Comparison of ENCODE assay signal across 10 cellular contexts in genomic region chr3:3800685-3801509, GRCh38. TPM values are rescaled to one million over a fixed set of nuclear protein-coding genes. Genes with fewer than 3 reads are reported as not detected.
DNase-seq lines count a peak whose midpoint lies in the region; ATAC-seq, FAIRE-seq and TF ChIP-seq lines count a peak whose summit lies in the region.
"Had no signal": no experiment of that assay in that cellular context is flagged by ENCODE, and none has a peak within 500 bp of the region (broad histone marks: within the 10 kb centered on the region; RNA-seq: fewer than 3 reads in every experiment).

No MANE protein-coding gene starts in this region.

- no peak for TF ChIP-seq CTCF in CD8-positive, alpha-beta T cell (IDR thresholded peaks at IDR 0.05)
- no peak for TF ChIP-seq CTCF in WTC11 (IDR thresholded peaks at IDR 0.05)
- no peak for TF ChIP-seq CTCF in heart right ventricle (IDR thresholded peaks at IDR 0.05)
- TF ChIP-seq CTCF in pancreas (IDR thresholded peaks at IDR 0.05): no peak

- H3K27ac ChIP-seq in CD8-positive, alpha-beta T cell (ENCODE audit: low read depth, low read length): no peak overlapping the region
- no peak overlapping the region for H3K27ac ChIP-seq in heart right ventricle
- no peak overlapping the region for H3K27ac ChIP-seq in pancreas

- no peaks in the 10 kb centered on the region for H3K36me3 ChIP-seq in CD8-positive, alpha-beta T cell (ENCODE audit: insufficient read depth, low read length)
- no peaks in the 10 kb centered on the region for H3K36me3 ChIP-seq in heart right ventricle
- H3K36me3 ChIP-seq in pancreas: no peaks in the 10 kb centered on the region

- FAIRE-seq in pancreas (lab: Jason Lieb, UNC): no peak

- no peaks in the 10 kb centered on the region for H3K27me3 ChIP-seq in CD8-positive, alpha-beta T cell (ENCODE audit: insufficient read depth, low read length)
- H3K27me3 ChIP-seq in heart right ventricle (peaks cover 0 to 83% (median 64%) of the 10 kb centered on the region in 7 donors), pancreas (no peaks in the 10 kb centered on the region)

- intact Hi-C loops in CD8-positive, alpha-beta T cell (cut with DNase I, micrococcal nuclease): no loop called here
- intact Hi-C loops in heart right ventricle (cut with DNase I) (no loop called here), pancreas (cut with DNase I) (no loop called here)
- intact Hi-C loops in activated CD4-positive, alpha-beta memory T cell treated with anti-CD3 and anti-CD28 coated beads for 36 hours (cut with micrococcal nuclease): no loop called here

- H3K4me3 ChIP-seq in CD8-positive, alpha-beta T cell (ENCODE audit: low read depth, low read length): peak overlapping the region; percentile 81
- H3K4me3 ChIP-seq in heart right ventricle (peak overlapping the region in 9 of 10 donors; percentile 43 to 66 (median 54)), pancreas (peak overlapping the region; percentile 38 to 70 (median 51))

- no peak for ATAC-seq in CD8-positive, alpha-beta T cell
- ATAC-seq in WTC11: peak; percentile 2
- peak in 7 of 8 donors; percentile 23 to 69 (median 57) for ATAC-seq in heart right ventricle
- ATAC-seq in pancreas: peak; percentile 54 to 66 (median 60)

- POLR2A ChIA-PET in CD8-positive, alpha-beta T cell (lab: Charles Lee): no interaction called here
- POLR2A ChIA-PET in WTC11 (lab: Charles Lee) (interaction anchor here (0.6 to 3.0 kb wide), 2 partner anchors 8 to 45 kb away, joined by 3 to 8 read pairs; no protein-coding TSS in a partner anchor), HEK293T (lab: Yijun Ruan, JAX) (no interaction called here)
- POLR2A ChIA-PET in activated CD4-positive, alpha-beta memory T cell treated with anti-CD3 and anti-CD28 coated beads, Interleukin-2, amount 10 ng/mL, durations not matched to agents 7 days and 5 days (lab: Charles Lee): no interaction called here
- POLR2A ChIA-PET in activated CD4-positive, alpha-beta memory T cell treated with anti-CD3 and anti-CD28 coated beads for 36 hours (lab: Charles Lee): no interaction called here

- peak overlapping the region; percentile 87 for H3K4me3 Mint-ChIP-seq in CD8-positive, alpha-beta T cell
- peak overlapping the region; percentile 83 for H3K4me3 Mint-ChIP-seq in WTC11
- H3K4me3 Mint-ChIP-seq in activated CD4-positive, alpha-beta memory T cell treated with anti-CD3 and anti-CD28 coated beads, Interleukin-2, amount 10 ng/mL, durations not matched to agents 7 days and 5 days: no peak overlapping the region
- no peak overlapping the region for H3K4me3 Mint-ChIP-seq in activated CD4-positive, alpha-beta memory T cell treated with anti-CD3 and anti-CD28 coated beads for 36 hours

- peak in 1 of 7 experiments; percentile 4 for DNase-seq in CD8-positive, alpha-beta T cell
- DNase-seq in WTC11 (ENCODE audit: low spot score) (peak; percentile 37), heart right ventricle (peak in 1 of 2 donors; percentile 16), pancreas (peak; percentile 40 to 71 (median 62)), HEK293T (ENCODE audit: extremely low spot score) (no peak), NCI-H2171 treated with DMSO at 0.1 percent for 48 hours (lab: John Stamatoyannopoulos, UW) (no peak)
- no peak for DNase-seq in activated CD4-positive, alpha-beta memory T cell treated with anti-CD3 and anti-CD28 coated beads, Interleukin-2, amount 10 ng/mL, durations not matched to agents 7 days and 5 days
- DNase-seq in activated CD4-positive, alpha-beta memory T cell treated with anti-CD3 and anti-CD28 coated beads for 36 hours: no peak
- DNase-seq: activated effector memory CD4-positive, alpha-beta T cell treated with Interleukin-2 at 50 U/mL for 16 hours; GF-D8 had no signal

- no peak overlapping the region for H3K27ac Mint-ChIP-seq in CD8-positive, alpha-beta T cell
- H3K27ac Mint-ChIP-seq in WTC11: peak overlapping the region; percentile 94
- H3K27ac Mint-ChIP-seq in activated CD4-positive, alpha-beta memory T cell treated with anti-CD3 and anti-CD28 coated beads, Interleukin-2, amount 10 ng/mL, durations not matched to agents 7 days and 5 days: no peak overlapping the region
- no peak overlapping the region for H3K27ac Mint-ChIP-seq in activated CD4-positive, alpha-beta memory T cell treated with anti-CD3 and anti-CD28 coated beads for 36 hours

- H3K4me1 ChIP-seq in CD8-positive, alpha-beta T cell (ENCODE audit: insufficient read depth, low read length): peaks cover 5% of the 10 kb centered on the region
- peaks cover 0 to 33% (median 17%) of the 10 kb centered on the region in 9 donors for H3K4me1 ChIP-seq in heart right ventricle
- peaks cover 0 to 4% (median 0%) of the 10 kb centered on the region in 3 donors for H3K4me1 ChIP-seq in pancreas

- H3K27me3 Mint-ChIP-seq in CD8-positive, alpha-beta T cell (ENCODE audit: low read depth): peaks cover 4% of the 10 kb centered on the region
- H3K27me3 Mint-ChIP-seq in WTC11 (ENCODE audit: low read depth): peaks cover 22% of the 10 kb centered on the region
- H3K27me3 Mint-ChIP-seq in activated CD4-positive, alpha-beta memory T cell treated with anti-CD3 and anti-CD28 coated beads, Interleukin-2, amount 10 ng/mL, durations not matched to agents 7 days and 5 days: peaks cover 51% of the 10 kb centered on the region
- peaks cover 42% of the 10 kb centered on the region for H3K27me3 Mint-ChIP-seq in activated CD4-positive, alpha-beta memory T cell treated with anti-CD3 and anti-CD28 coated beads for 36 hours

- CTCF ChIA-PET in CD8-positive, alpha-beta T cell (lab: Charles Lee): no interaction called here
- CTCF ChIA-PET in WTC11 (lab: Charles Lee): interaction anchor here (0.6 to 1.2 kb wide), 2 partner anchors 197 to 601 kb away, joined by 3 to 5 read pairs; no protein-coding TSS in a partner anchor
- CTCF ChIA-PET in activated CD4-positive, alpha-beta memory T cell treated with anti-CD3 and anti-CD28 coated beads, Interleukin-2, amount 10 ng/mL, durations not matched to agents 7 days and 5 days (lab: Charles Lee): no interaction called here
- CTCF ChIA-PET in activated CD4-positive, alpha-beta memory T cell treated with anti-CD3 and anti-CD28 coated beads for 36 hours (lab: Charles Lee): no interaction called here
- CTCF ChIA-PET in HEK293T (lab: Yijun Ruan, JAX): no interaction called here

- no peaks in the 10 kb centered on the region for H3K9me3 ChIP-seq in CD8-positive, alpha-beta T cell (ENCODE audit: low read length)
- no peaks in the 10 kb centered on the region for H3K9me3 ChIP-seq in heart right ventricle
- no peaks in the 10 kb centered on the region for H3K9me3 ChIP-seq in pancreas

- peaks cover 25% of the 10 kb centered on the region for H3K4me1 Mint-ChIP-seq in CD8-positive, alpha-beta T cell (ENCODE audit: low read depth)
- peaks cover 59% of the 10 kb centered on the region for H3K4me1 Mint-ChIP-seq in WTC11
- H3K4me1 Mint-ChIP-seq in activated CD4-positive, alpha-beta memory T cell treated with anti-CD3 and anti-CD28 coated beads, Interleukin-2, amount 10 ng/mL, durations not matched to agents 7 days and 5 days: peaks cover 11% of the 10 kb centered on the region
- peaks cover 9% of the 10 kb centered on the region for H3K4me1 Mint-ChIP-seq in activated CD4-positive, alpha-beta memory T cell treated with anti-CD3 and anti-CD28 coated beads for 36 hours (ENCODE audit: low read depth)

- no peaks in the 10 kb centered on the region for H3K9me3 Mint-ChIP-seq in CD8-positive, alpha-beta T cell
- no peaks in the 10 kb centered on the region for H3K9me3 Mint-ChIP-seq in WTC11
- no peaks in the 10 kb centered on the region for H3K9me3 Mint-ChIP-seq in activated CD4-positive, alpha-beta memory T cell treated with anti-CD3 and anti-CD28 coated beads, Interleukin-2, amount 10 ng/mL, durations not matched to agents 7 days and 5 days
- no peaks in the 10 kb centered on the region for H3K9me3 Mint-ChIP-seq in activated CD4-positive, alpha-beta memory T cell treated with anti-CD3 and anti-CD28 coated beads for 36 hours

- WGBS in heart right ventricle, 2 donors: 2 to 3% methylated on average over 50 to 53 of the region's 53 CpGs
- 6 to 8% methylated on average over 52 to 53 of the region's 53 CpGs for WGBS in pancreas, 2 donors

- peaks cover 2% of the 10 kb centered on the region for H3K36me3 Mint-ChIP-seq in CD8-positive, alpha-beta T cell
- H3K36me3 Mint-ChIP-seq in WTC11: peaks cover 26% of the 10 kb centered on the region
- no peaks in the 10 kb centered on the region for H3K36me3 Mint-ChIP-seq in activated CD4-positive, alpha-beta memory T cell treated with anti-CD3 and anti-CD28 coated beads, Interleukin-2, amount 10 ng/mL, durations not matched to agents 7 days and 5 days (ENCODE audit: low read depth)
- no peaks in the 10 kb centered on the region for H3K36me3 Mint-ChIP-seq in activated CD4-positive, alpha-beta memory T cell treated with anti-CD3 and anti-CD28 coated beads for 36 hours

TF ChIP-seq in WTC11, 78 proteins besides CTCF, POLR2A, EP300 and RAD21 (continues in another document):
- no peak for TF ChIP-seq TCF7 (CRISPR knock-in tag; IDR thresholded peaks at IDR 0.05; ENCODE audit: low read depth)
- TF ChIP-seq FOXP1 (CRISPR knock-in tag; IDR thresholded peaks at IDR 0.05; ENCODE audit: borderline replicate concordance): peak; percentile 56; the same call in 1 of the 2 replicates

TF ChIP-seq in HEK293T, 16 proteins besides CTCF, POLR2A, EP300 and RAD21 (continues in another document):
- TF ChIP-seq SUZ12 (IDR thresholded peaks at IDR 0.05): no peak
- TF ChIP-seq ARNT (IDR thresholded peaks at IDR 0.05): no peak
- no peak for TF ChIP-seq FOXK2 (IDR thresholded peaks at IDR 0.05)
- no peak for TF ChIP-seq HDGF (IDR thresholded peaks at IDR 0.05; ENCODE audit: borderline replicate concordance)
- TF ChIP-seq L3MBTL2 (conservative IDR thresholded peaks at IDR 0.05): no peak
- TF ChIP-seq LEF1 (IDR thresholded peaks at IDR 0.05; ENCODE audit: borderline replicate concordance): no peak
- no peak for TF ChIP-seq BHLHE40 (IDR thresholded peaks at IDR 0.05; ENCODE audit: borderline replicate concordance)
- no peak for TF ChIP-seq TARDBP (IDR thresholded peaks at IDR 0.05)
- no peak for TF ChIP-seq FOXA1 (IDR thresholded peaks at IDR 0.05)
- no peak for TF ChIP-seq CTBP1 (IDR thresholded peaks at IDR 0.05; ENCODE audit: borderline replicate concordance)
- TF ChIP-seq SP1 (IDR thresholded peaks at IDR 0.05): no peak
- TF ChIP-seq ZNF384 (IDR thresholded peaks at IDR 0.05): no peak

RNA-seq across cellular contexts. Expression of gene LRRN1, which starts 1.7 kb away (rescaled TPM):
- total RNA-seq in CD8-positive, alpha-beta T cell: 1 to 10 TPM; 1.0 to 1.2 TPM
- total RNA-seq in WTC11 (2021) (114 to 124 TPM (median 121 TPM) in 3 replicates), heart right ventricle (under 1 TPM in 6 of 10 donors, not detected in 4; 0.07 to 0.26 (median 0.11) TPM), pancreas (10 to 100 TPM in 1 of 6 donors, 1 to 10 TPM in 5; 1.6 to 11.0 (median 2.9) TPM)
- polyA plus RNA-seq in heart right ventricle (under 1 TPM in 1 of 2 donors, not detected in 1; 0.07 TPM), pancreas (1 to 10 TPM in 1 of 2 donors, under 1 TPM in 1; 0.99 to 1.7 TPM)
- under 1 TPM; 0.10 to 0.35 TPM for total RNA-seq in activated CD4-positive, alpha-beta memory T cell treated with anti-CD3 and anti-CD28 coated beads, Interleukin-2, amount 10 ng/mL, durations not matched to agents 7 days and 5 days
- under 1 TPM in 1 of 2 experiments, not detected in 1; 0.17 TPM for total RNA-seq in activated CD4-positive, alpha-beta memory T cell treated with anti-CD3 and anti-CD28 coated beads for 36 hours

Comparison
In these comparisons a context has a peak if more than half of its experiments do, and no peak if none do; other contexts are left out.
1. DNase-seq: peak in WTC11 (single experiment) and pancreas (6 of 6); none in activated CD4-positive, alpha-beta memory T cell treated with anti-CD3 and anti-CD28 coated beads, Interleukin-2, amount 10 ng/mL, durations not matched to agents 7 days and 5 days (single experiment), activated CD4-positive, alpha-beta memory T cell treated with anti-CD3 and anti-CD28 coated beads for 36 hours (single experiment), HEK293T (single experiment) and NCI-H2171 treated with DMSO at 0.1 percent for 48 hours (single experiment).
2. H3K4me3 Mint-ChIP-seq: peak in CD8-positive, alpha-beta T cell (single experiment) and WTC11 (single experiment); none in activated CD4-positive, alpha-beta memory T cell treated with anti-CD3 and anti-CD28 coated beads, Interleukin-2, amount 10 ng/mL, durations not matched to agents 7 days and 5 days (single experiment) and activated CD4-positive, alpha-beta memory T cell treated with anti-CD3 and anti-CD28 coated beads for 36 hours (single experiment).
3. Peak in every context shown above with its lines, with median percentiles within 50 percentile points of each other: H3K4me3 ChIP-seq.